1 cellular context compared by ENCODE assay signal in the genomic region with DNA sequence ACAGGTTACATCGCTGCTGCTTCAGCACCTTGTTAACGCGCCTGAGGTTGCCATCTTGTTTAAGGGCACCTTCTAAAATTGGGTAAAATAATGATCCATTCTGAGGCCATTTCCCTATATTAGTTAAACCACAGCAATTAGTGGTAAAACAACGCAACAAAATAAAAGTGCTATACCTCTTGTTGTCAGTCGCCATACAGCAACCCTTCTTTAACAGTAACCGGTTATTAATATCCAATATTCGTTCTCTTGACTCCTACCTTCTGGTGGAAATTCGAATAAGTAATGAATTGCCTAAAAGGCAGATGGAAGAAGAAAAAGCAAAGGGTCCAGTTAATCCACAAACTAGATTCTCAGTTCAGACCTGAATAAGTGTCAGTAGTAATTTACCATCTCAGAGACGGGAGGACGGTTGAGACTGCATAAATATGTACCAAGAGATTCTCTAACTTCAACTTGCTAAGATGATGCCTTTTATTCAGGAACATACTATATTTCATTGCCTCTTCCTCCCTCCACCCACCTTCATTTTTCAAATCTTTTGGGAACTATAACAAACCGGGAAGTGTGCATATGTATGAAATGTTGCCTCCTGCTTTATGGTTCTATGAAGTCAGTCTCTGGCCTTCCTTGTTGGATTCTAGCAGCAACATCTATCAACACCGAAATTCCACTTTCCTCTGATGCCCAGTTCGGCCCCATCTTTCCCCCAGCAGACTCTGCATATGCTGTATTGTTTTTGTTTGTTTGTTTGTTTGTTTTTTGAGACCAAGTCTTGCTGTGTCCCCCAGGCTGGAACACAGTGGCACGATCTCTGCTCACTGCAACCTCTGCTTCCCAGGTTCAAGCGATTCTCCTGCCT.
TF ChIP-seq lines count a peak whose summit lies in the region.

No MANE protein-coding gene starts in this region.

TF ChIP-seq in SK-N-SH, 30 proteins besides CTCF, POLR2A, EP300 and RAD21 (continued from another document):
- TF ChIP-seq MXI1 (IDR thresholded peaks at IDR 0.05; ENCODE audit: low read depth, low read length) (no peak), TEAD4 (IDR thresholded peaks at IDR 0.05; ENCODE audit: borderline replicate concordance, insufficient read depth) (no peak), PBX3 (IDR thresholded peaks at IDR 0.05) (no peak), RFX5 (IDR thresholded peaks at IDR 0.05; ENCODE audit: low read length) (no peak), JUND (IDR thresholded peaks at IDR 0.05) (no peak), SMC3 (IDR thresholded peaks at IDR 0.05; ENCODE audit: low read depth, low read length) (no peak), NFIC (IDR thresholded peaks at IDR 0.05; ENCODE audit: borderline replicate concordance) (no peak)
